In genomic region chr22:39519681-39520053, GRCh38 we compare ENCODE assay signal across 1 cellular context.
TF ChIP-seq lines count a peak whose summit lies in the region.

No MANE protein-coding gene starts in this region.

TF ChIP-seq in GM12878, 131 proteins besides CTCF, POLR2A, EP300 and RAD21 (continues in another document):
- TF ChIP-seq IRF5 (IDR thresholded peaks at IDR 0.05; ENCODE audit: borderline replicate concordance), result no peak
- no peak for TF ChIP-seq EZH2 (IDR thresholded peaks at IDR 0.05; ENCODE audit: borderline replicate concordance, control insufficient read depth, low read depth, low read length)
- TF ChIP-seq RAD51 (IDR thresholded peaks at IDR 0.05), result no peak
- no peak for TF ChIP-seq SMC3 (IDR thresholded peaks at IDR 0.05; ENCODE audit: borderline replicate concordance, low read length)
- no peak for TF ChIP-seq IRF4 (IDR thresholded peaks at IDR 0.05; ENCODE audit: low read depth, low read length)
- TF ChIP-seq ZBTB4 (CRISPR knock-in tag; IDR thresholded peaks at IDR 0.05), result no peak
- TF ChIP-seq POLR2AphosphoS5 (IDR thresholded peaks at IDR 0.05; ENCODE audit: low read length), result no peak
- no peak for TF ChIP-seq ATF3 (IDR thresholded peaks at IDR 0.05; ENCODE audit: borderline replicate concordance, extremely low read depth, low read depth, low read length)
- no peak for TF ChIP-seq ATF2 (IDR thresholded peaks at IDR 0.05; ENCODE audit: low read length)
- TF ChIP-seq STAT3 (IDR thresholded peaks at IDR 0.05; ENCODE audit: low read depth, low read length), result no peak
- TF ChIP-seq TCF12 (IDR thresholded peaks at IDR 0.05; ENCODE audit: low read depth, low read length), result no peak
- TF ChIP-seq TCF3 (IDR thresholded peaks at IDR 0.05; ENCODE audit: borderline replicate concordance, insufficient read depth, low read depth, low read length), result no peak
- TF ChIP-seq GATAD2B (conservative IDR thresholded peaks at IDR 0.05; ENCODE audit: low read depth), result peak; percentile 68
- no peak for TF ChIP-seq IRF3 (IDR thresholded peaks at IDR 0.05)
- peak; percentile 72 for TF ChIP-seq RELB (IDR thresholded peaks at IDR 0.05; ENCODE audit: low read depth)
- no peak for TF ChIP-seq CBX5 (IDR thresholded peaks at IDR 0.05; ENCODE audit: low read depth)
- TF ChIP-seq SIX5 (IDR thresholded peaks at IDR 0.05; ENCODE audit: low read depth, low read length, severe bottlenecking), result no peak
- TF ChIP-seq REST (IDR thresholded peaks at IDR 0.05; ENCODE audit: low read depth, low read length), result no peak
- TF ChIP-seq NR2F1 (conservative IDR thresholded peaks at IDR 0.05), result peak; percentile 50
- TF ChIP-seq ZNF274 (IDR thresholded peaks at IDR 0.05; ENCODE audit: insufficient read depth, insufficient read length), result no peak
- TF ChIP-seq BCLAF1 (IDR thresholded peaks at IDR 0.05), result no peak
- TF ChIP-seq POU2F2 (IDR thresholded peaks at IDR 0.05; ENCODE audit: borderline replicate concordance, low read depth, low read length), result 0 out of 3 replicates have a peak, but pooled peaks have one; percentile 47
- TF ChIP-seq MYB (IDR thresholded peaks at IDR 0.05; ENCODE audit: borderline replicate concordance, low read depth, low read length), result no peak
- TF ChIP-seq IKZF2 (IDR thresholded peaks at IDR 0.05), result no peak; a peak in 2 of 4 replicates
- peak; percentile 82 for TF ChIP-seq LARP7 (IDR thresholded peaks at IDR 0.05)
- no peak for TF ChIP-seq TARDBP (IDR thresholded peaks at IDR 0.05; ENCODE audit: borderline replicate concordance)
- no peak for TF ChIP-seq TCF7 (IDR thresholded peaks at IDR 0.05; ENCODE audit: borderline replicate concordance)
- peak; percentile 51 for TF ChIP-seq BACH1 (IDR thresholded peaks at IDR 0.05; ENCODE audit: borderline replicate concordance)
- no peak for TF ChIP-seq ELK1 (IDR thresholded peaks at IDR 0.05; ENCODE audit: low read depth, low read length)
- no peak for TF ChIP-seq HCFC1 (IDR thresholded peaks at IDR 0.05; ENCODE audit: low read length)
- TF ChIP-seq EED (IDR thresholded peaks at IDR 0.05; ENCODE audit: low read depth), result no peak
- no peak for TF ChIP-seq CUX1 (IDR thresholded peaks at IDR 0.05; ENCODE audit: insufficient replicate concordance, low read depth, low read length)
